In genomic region chr18:35616664-35617423, GRCh38 we compare ENCODE assay signal across 8 cellular contexts.
A peak's percentile ranks its signal among the peaks of the same experiment; 100 is the strongest.
DNase-seq lines count a peak whose midpoint lies in the region; ATAC-seq lines count a peak whose summit lies in the region.

No MANE protein-coding gene starts in this region.

- DNase-seq in AG20443 (ENCODE audit: low spot score) = peak; percentile 32
- peak; percentile 79 for DNase-seq in SW480 (ENCODE audit: low spot score)
- peak; percentile 67 for DNase-seq in amniotic stem cell (lab: John Stamatoyannopoulos, UW)
- DNase-seq in kidney tubule cell (ENCODE audit: low spot score) = peak; percentile 87
- DNase-seq in stimulated activated CD4-positive, alpha-beta T cell treated with anti-CD3 and anti-CD28 coated beads, Interleukin-4, amount 100 ng/mL, for 24 hours = peak; percentile 73
- no peak for DNase-seq in NCI-H1436 (lab: John Stamatoyannopoulos, UW)

- ATAC-seq in GM19397 (IDR thresholded peaks at IDR 0.05; ENCODE audit: unreplicated experiment) (peak; percentile 99), HG03442 (IDR thresholded peaks at IDR 0.05; ENCODE audit: unreplicated experiment) (peak; percentile 98)
